Comparison of ENCODE assay signal across 24 cellular contexts in genomic region chr17:51107666-51108227, GRCh38.
"Had no signal": no experiment of that assay in that cellular context is flagged by ENCODE, and none has a peak within 500 bp of the region (broad histone marks: within the 10 kb centered on the region; RNA-seq: fewer than 3 reads in every experiment).

No MANE protein-coding gene starts in this region.

- DNase-seq: activated B cell treated with CpG ODN at 0.5 μM for 24 hours; activated CD4-positive, alpha-beta memory T cell treated with anti-CD3 and anti-CD28 coated beads for 36 hours; activated CD4-positive, alpha-beta T cell treated with anti-CD3 and anti-CD28 coated beads for 4 hours; activated naive CD4-positive, alpha-beta T cell treated with anti-CD3 and anti-CD28 coated beads for 36 hours; activated T-cell treated with anti-CD3 and anti-CD28 coated beads, Interleukin-2, amount 50 U/mL, for 1 hour; anterior cingulate cortex; colonic mucosa; endodermal cell; foreskin fibroblast; hippocampal formation; nucleus accumbens; psoas muscle; right cardiac atrium; stimulated activated naive CD8-positive, alpha-beta T cell treated with anti-CD3 and anti-CD28 coated beads, Interleukin-15, Interleukin-2, amounts not matched to agents 100 U/mL and 50 U/mL, for 24 hours; trophoblast cell had no signal

- H3K4me1 Mint-ChIP-seq: endodermal cell had no signal

- FAIRE-seq: islet of Langerhans, TTC549 had no signal

- H3K27ac Mint-ChIP-seq: activated B cell treated with CpG ODN at 0.5 μM for 24 hours; activated CD4-positive, alpha-beta memory T cell treated with anti-CD3 and anti-CD28 coated beads for 36 hours; activated naive CD4-positive, alpha-beta T cell treated with anti-CD3 and anti-CD28 coated beads for 36 hours; activated T-helper 17 cell treated with anti-CD3 and anti-CD28 coated beads, Interleukin-2, amount 50 U/mL, for 72 hours; endodermal cell; natural killer cell treated with Interleukin-12 subunit alpha and Interleukin-12 subunit beta and Interleukin-15 and Interleukin-18, amount 100 ng/mL, for 72 hours; T-helper 2 cell treated with Interferon-gamma antibody and Interleukin-4, amounts not matched to agents 5 μg/mL and 100 μg/mL, for 36 hours had no signal

- H3K9me3 ChIP-seq: colonic mucosa, psoas muscle had no signal

- ATAC-seq: activated T-helper 17 cell treated with anti-CD3 and anti-CD28 coated beads, Interleukin-2, amount 50 U/mL, for 72 hours; natural killer cell treated with Interleukin-12 subunit alpha and Interleukin-12 subunit beta and Interleukin-15 and Interleukin-18, amount 100 ng/mL, for 72 hours; right cardiac atrium; stimulated activated naive CD8-positive, alpha-beta T cell treated with anti-CD3 and anti-CD28 coated beads, Interleukin-15, Interleukin-2, amounts not matched to agents 100 U/mL and 50 U/mL, for 24 hours had no signal

- H3K4me3 ChIP-seq: colonic mucosa, lung, psoas muscle, skin epidermis had no signal

- H3K27me3 ChIP-seq: colonic mucosa had no signal

- H3K4me3 Mint-ChIP-seq: activated B cell treated with CpG ODN at 0.5 μM for 24 hours; activated CD4-positive, alpha-beta memory T cell treated with anti-CD3 and anti-CD28 coated beads for 36 hours; activated naive CD4-positive, alpha-beta T cell treated with anti-CD3 and anti-CD28 coated beads for 36 hours; activated T-helper 17 cell treated with anti-CD3 and anti-CD28 coated beads, Interleukin-2, amount 50 U/mL, for 72 hours; central memory CD8-positive, alpha-beta T cell; endodermal cell; natural killer cell treated with Interleukin-12 subunit alpha and Interleukin-12 subunit beta and Interleukin-15 and Interleukin-18, amount 100 ng/mL, for 72 hours; T-helper 2 cell treated with Interferon-gamma antibody and Interleukin-4, amounts not matched to agents 5 μg/mL and 100 μg/mL, for 36 hours had no signal

- H3K27ac ChIP-seq: colonic mucosa, epithelial cell of prostate, psoas muscle, skin epidermis had no signal

- H3K27me3 Mint-ChIP-seq: activated B cell treated with CpG ODN at 0.5 μM for 24 hours; activated CD4-positive, alpha-beta memory T cell treated with anti-CD3 and anti-CD28 coated beads for 36 hours; activated T-helper 17 cell treated with anti-CD3 and anti-CD28 coated beads, Interleukin-2, amount 50 U/mL, for 72 hours; central memory CD8-positive, alpha-beta T cell; natural killer cell treated with Interleukin-12 subunit alpha and Interleukin-12 subunit beta and Interleukin-15 and Interleukin-18, amount 100 ng/mL, for 72 hours had no signal

- H3K9me3 Mint-ChIP-seq: activated B cell treated with CpG ODN at 0.5 μM for 24 hours; activated CD4-positive, alpha-beta memory T cell treated with anti-CD3 and anti-CD28 coated beads for 36 hours; activated naive CD4-positive, alpha-beta T cell treated with anti-CD3 and anti-CD28 coated beads for 36 hours; activated T-helper 17 cell treated with anti-CD3 and anti-CD28 coated beads, Interleukin-2, amount 50 U/mL, for 72 hours; central memory CD8-positive, alpha-beta T cell; endodermal cell; natural killer cell treated with Interleukin-12 subunit alpha and Interleukin-12 subunit beta and Interleukin-15 and Interleukin-18, amount 100 ng/mL, for 72 hours; T-helper 2 cell treated with Interferon-gamma antibody and Interleukin-4, amounts not matched to agents 5 μg/mL and 100 μg/mL, for 36 hours had no signal

- H3K36me3 ChIP-seq: colonic mucosa had no signal

- H3K36me3 Mint-ChIP-seq: activated CD4-positive, alpha-beta memory T cell treated with anti-CD3 and anti-CD28 coated beads for 36 hours; natural killer cell treated with Interleukin-12 subunit alpha and Interleukin-12 subunit beta and Interleukin-15 and Interleukin-18, amount 100 ng/mL, for 72 hours had no signal
